Comparison of ENCODE assay signal across 8 cellular contexts in the genomic region with DNA sequence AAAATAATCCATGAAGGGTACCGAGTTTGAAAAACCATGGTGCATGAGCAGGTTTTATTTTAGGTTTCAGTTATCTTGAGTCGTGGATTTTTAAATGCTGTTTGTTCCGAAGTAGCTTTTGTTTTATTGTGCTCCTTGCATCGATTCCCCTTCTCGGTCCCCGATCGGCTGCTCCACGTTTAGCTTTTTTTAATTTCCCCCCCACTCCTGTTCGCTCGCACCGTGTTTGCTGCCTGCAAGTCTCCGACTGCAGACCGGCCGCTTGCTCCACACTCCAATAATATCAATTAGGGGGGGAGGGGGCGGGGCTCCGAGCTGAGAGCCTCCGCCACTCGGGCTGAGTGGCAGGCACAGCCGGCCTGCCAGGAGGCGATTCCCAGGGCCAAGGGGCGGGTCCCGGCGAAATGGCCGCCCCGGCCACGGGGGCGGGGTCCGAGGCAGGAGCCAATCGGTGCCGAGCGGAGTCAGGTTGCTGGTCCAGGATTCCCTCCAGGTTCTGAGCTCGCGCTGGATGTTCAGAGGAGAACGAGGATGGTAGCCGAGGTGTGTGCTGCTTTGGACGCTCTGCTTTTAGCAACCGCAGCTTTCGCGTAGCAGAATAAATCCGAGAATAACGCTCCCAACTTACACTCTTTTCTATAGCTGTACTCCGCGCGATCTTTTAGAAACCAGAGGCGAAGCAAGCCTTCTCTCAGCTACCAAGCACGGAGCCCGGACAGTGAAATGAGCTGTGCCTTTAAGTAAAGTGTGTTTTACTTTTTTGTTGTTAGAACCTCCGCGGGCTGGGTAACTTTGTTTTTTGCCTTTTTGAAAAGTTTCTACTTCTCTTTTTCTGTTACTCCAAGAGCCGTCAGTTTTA. TPM values are rescaled to one million over a fixed set of nuclear protein-coding genes. Genes with fewer than 3 reads are reported as not detected.
DNase-seq lines count a peak whose midpoint lies in the region; ATAC-seq and TF ChIP-seq lines count a peak whose summit lies in the region.

A gene (minus strand): TSS at position 256 of the 859 bp plus-strand sequence. CDS start 218 bp downstream, at position 38.

- intact Hi-C loops in activated B cell treated with CpG ODN at 0.5 μM for 24 hours (cut with micrococcal nuclease), result no loop called here

- peaks cover 1% of the 10 kb centered on the region for H3K36me3 Mint-ChIP-seq in activated B cell treated with CpG ODN at 0.5 μM for 24 hours (ENCODE audit: low read depth)

- TF ChIP-seq CTCF in activated B cell treated with CpG ODN at 0.5 μM for 24 hours (IDR thresholded peaks at IDR 0.05) (no peak), epithelial cell of esophagus (IDR thresholded peaks at IDR 0.05; ENCODE audit: insufficient read depth, low read depth, low read length, missing control alignments) (no peak)

- peaks cover 38% of the 10 kb centered on the region for H3K27me3 Mint-ChIP-seq in activated B cell treated with CpG ODN at 0.5 μM for 24 hours

- CTCF ChIA-PET in activated B cell treated with CpG ODN at 0.5 μM for 24 hours (lab: Charles Lee), result no interaction called here

- peak; percentile 1 for DNase-seq in A172 (ENCODE audit: low spot score)
- DNase-seq in NCI-H187 treated with DMSO at 0.1 percent for 48 hours (lab: John Stamatoyannopoulos, UW), result peak; percentile 90
- no peak for DNase-seq in activated B cell treated with CpG ODN at 0.5 μM for 24 hours
- DNase-seq in epithelial cell of esophagus (ENCODE audit: low read depth), result peak; percentile 89
- peak; percentile 97 for DNase-seq in medulla oblongata (ENCODE audit: extremely low spot score)
- DNase-seq in stimulated activated CD4-positive, alpha-beta T cell treated with anti-CD3 and anti-CD28 coated beads, TNF-alpha, amount 100 ng/mL, for 48 hours (ENCODE audit: low read depth in 3 of 3), result peak in 2 of 3 donors; percentile 17

- POLR2A ChIA-PET in activated B cell treated with CpG ODN at 0.5 μM for 24 hours (lab: Charles Lee), result no interaction called here

- H3K4me1 Mint-ChIP-seq in activated B cell treated with CpG ODN at 0.5 μM for 24 hours, result peaks cover 26% of the 10 kb centered on the region

- H3K4me3 Mint-ChIP-seq in activated B cell treated with CpG ODN at 0.5 μM for 24 hours, result peak within 1 kb of the TSS; percentile 85

- H3K4me3 ChIP-seq in epithelial cell of esophagus (ENCODE audit: low read length), result peak within 1 kb of the TSS; percentile 46

- ATAC-seq in GM18511 (IDR thresholded peaks at IDR 0.05; ENCODE audit: unreplicated experiment) (peak; percentile 87), HG02973 (IDR thresholded peaks at IDR 0.05; ENCODE audit: unreplicated experiment) (peak; percentile 96), activated B cell treated with CpG ODN at 0.5 μM for 24 hours (ENCODE audit: low read depth) (peak; percentile 84)

- no peak within 1 kb of the TSS for H3K27ac Mint-ChIP-seq in activated B cell treated with CpG ODN at 0.5 μM for 24 hours

- peaks cover 5% of the 10 kb centered on the region for H3K9me3 Mint-ChIP-seq in activated B cell treated with CpG ODN at 0.5 μM for 24 hours

RNA-seq across cellular contexts. Expression of the gene that starts here (rescaled TPM):
- not detected in 2 replicates for total RNA-seq in A172 (2014; rRNA removed; shearing (Covaris generic))
- not detected in 2 replicates for total RNA-seq in activated B cell treated with CpG ODN at 0.5 μM for 24 hours

Comparison
In these comparisons a context has a peak if more than half of its experiments do, and no peak if none do; other contexts are left out.
1. Peak in DNase-seq in A172; RNA of the gene not detected or under 1 TPM.
2. Peak in ATAC-seq in activated B cell treated with CpG ODN at 0.5 μM for 24 hours; RNA of the gene not detected or under 1 TPM.